ENCODE assay signal across 9 cellular contexts in genomic region chr2:186862869-186863709, GRCh38. TPM values are rescaled to one million over a fixed set of nuclear protein-coding genes. Genes with fewer than 3 reads are reported as not detected.
DNase-seq lines count a peak whose midpoint lies in the region; ATAC-seq and TF ChIP-seq lines count a peak whose summit lies in the region.
"Had no signal": no experiment of that assay in that cellular context is flagged by ENCODE, and none has a peak within 500 bp of the region (broad histone marks: within the 10 kb centered on the region; RNA-seq: fewer than 3 reads in every experiment).

No MANE protein-coding gene starts in this region.

- POLR2A ChIA-PET in RWPE1 (lab: Yijun Ruan, JAX; ENCODE audit: low non-redundant PET): no interaction called here

- no peaks in the 10 kb centered on the region for H3K36me3 Mint-ChIP-seq in immature natural killer cell

- ATAC-seq in GM18517 (IDR thresholded peaks at IDR 0.05; ENCODE audit: unreplicated experiment): peak; percentile 70
- peak; percentile 57 for ATAC-seq in HG03442 (IDR thresholded peaks at IDR 0.05; ENCODE audit: unreplicated experiment)

- TF ChIP-seq CTCF in RWPE1 (conservative IDR thresholded peaks at IDR 0.05; ENCODE audit: low read depth): peak; percentile 80
- peak; percentile 71 for TF ChIP-seq CTCF in fibroblast of the aortic adventitia (IDR thresholded peaks at IDR 0.05; ENCODE audit: insufficient read depth, low read length)

- peak; percentile 51 for DNase-seq in AG08395 (ENCODE audit: low spot score)
- DNase-seq in RWPE1 (ENCODE audit: low spot score): peak; percentile 36
- DNase-seq in fibroblast of the aortic adventitia (ENCODE audit: low read depth): peak; percentile 70
- peak; percentile 41 for DNase-seq in renal cortical epithelial cell (ENCODE audit: low read depth)
- DNase-seq in immature natural killer cell: no peak
- DNase-seq in activated effector memory CD4-positive, alpha-beta T cell treated with Interleukin-2 at 50 U/mL for 16 hours: no peak

- peaks cover 0 to 3% (median under 1%) of the 10 kb centered on the region in 6 donors for H3K9me3 Mint-ChIP-seq in immature natural killer cell

- H3K4me1 Mint-ChIP-seq in immature natural killer cell: no peaks in the 10 kb centered on the region

- CTCF ChIA-PET in RWPE1 (lab: Yijun Ruan, JAX): interaction anchor here (0.5 to 1.2 kb wide), 15 partner anchors 9 to 1526 kb away, joined by 3 to 10 read pairs (median 3); partner anchors contain the start of gene CALCRL

- no peak overlapping the region for H3K4me3 Mint-ChIP-seq in immature natural killer cell

- H3K4me3 ChIP-seq in fibroblast of the aortic adventitia (ENCODE audit: low read depth, low read length): no peak overlapping the region

- H3K27ac ChIP-seq in RWPE1: no peak overlapping the region

- peaks cover 0 to 2% (median 0%) of the 10 kb centered on the region in 3 donors for H3K27me3 Mint-ChIP-seq in immature natural killer cell (ENCODE audit: low read depth in 3 of 3)

- H3K27ac Mint-ChIP-seq in immature natural killer cell: no peak overlapping the region

RNA-seq across cellular contexts. Expression of gene ZSWIM2, which starts 14.1 kb away (rescaled TPM):
- total RNA-seq in fibroblast of the aortic adventitia (ENCODE audit: low replicate concordance) (0.18 TPM in 1 of 2 replicates, not detected in the other), renal cortical epithelial cell (not detected in 2 replicates)
- not detected for polyA plus RNA-seq in immature natural killer cell
- polyA plus RNA-seq: thymus had no signal

Comparison
In these comparisons a context has a peak if more than half of its experiments do, and no peak if none do; other contexts are left out.
1. DNase-seq: peak in AG08395 (single experiment), RWPE1 (single experiment), fibroblast of the aortic adventitia (single experiment) and renal cortical epithelial cell (single experiment); none in immature natural killer cell (0 of 3) and activated effector memory CD4-positive, alpha-beta T cell treated with Interleukin-2 at 50 U/mL for 16 hours (single experiment).